ENCODE assay signal across 8 cellular contexts in genomic region chr18:23812566-23813440, GRCh38.
DNase-seq lines count a peak whose midpoint lies in the region; ATAC-seq and TF ChIP-seq lines count a peak whose summit lies in the region.

No MANE protein-coding gene starts in this region.

- peaks cover 35% of the 10 kb centered on the region for H3K4me1 ChIP-seq in OCI-LY3 (ENCODE audit: low read length)

- no peak for TF ChIP-seq POLR2A in erythroblast (IDR thresholded peaks at IDR 0.05; ENCODE audit: low read length)

- H3K9me3 Mint-ChIP-seq in stimulated activated memory B cell treated with anti-CD40 and anti-IgM and Interleukin-4, amounts not matched to agents 10 μg/mL and 1 μg/mL and 100 μg/mL, for 72 hours, result no peaks in the 10 kb centered on the region

- H3K36me3 ChIP-seq in OCI-LY3 (replicated peaks; ENCODE audit: low read depth, low read length) (no peaks in the 10 kb centered on the region), H7 (replicated peaks; ENCODE audit: control insufficient read depth, insufficient read depth, low read length) (no peaks in the 10 kb centered on the region)

- H3K4me2 ChIP-seq in OCI-LY3 (ENCODE audit: low read length), result no peak overlapping the region

- DNase-seq in AML-193 (lab: John Stamatoyannopoulos, UW) (peak; percentile 20 to 32), HFF-Myc (ENCODE audit: extremely low read depth, low read depth) (no peak), erythroblast (lab: John Stamatoyannopoulos, UW) (peak; percentile 31 to 60), renal cortical epithelial cell (ENCODE audit: low read depth) (peak; percentile 47), H7 (no peak)
- DNase-seq in stimulated activated CD4-positive, alpha-beta T cell treated with anti-CD3 and anti-CD28 coated beads, Interleukin-15, amount 100 ng/mL, for 24 hours, result no peak

- no peak overlapping the region for H3K27ac ChIP-seq in OCI-LY3 (ENCODE audit: low read length)

- H2AFZ ChIP-seq in OCI-LY3 (ENCODE audit: low read depth, low read length), result no peak overlapping the region

- peaks cover 25% of the 10 kb centered on the region for H3K4me1 Mint-ChIP-seq in stimulated activated memory B cell treated with anti-CD40 and anti-IgM and Interleukin-4, amounts not matched to agents 10 μg/mL and 1 μg/mL and 100 μg/mL, for 72 hours

- no peak overlapping the region for H3K9ac ChIP-seq in OCI-LY3 (ENCODE audit: low read length)

- peaks cover 10% of the 10 kb centered on the region for H3K27me3 Mint-ChIP-seq in stimulated activated memory B cell treated with anti-CD40 and anti-IgM and Interleukin-4, amounts not matched to agents 10 μg/mL and 1 μg/mL and 100 μg/mL, for 72 hours

- no peak overlapping the region for H3K4me3 Mint-ChIP-seq in stimulated activated memory B cell treated with anti-CD40 and anti-IgM and Interleukin-4, amounts not matched to agents 10 μg/mL and 1 μg/mL and 100 μg/mL, for 72 hours

- no peaks in the 10 kb centered on the region for H4K20me1 ChIP-seq in OCI-LY3 (ENCODE audit: insufficient read depth, low read length)

- no peak overlapping the region for H3K27ac Mint-ChIP-seq in stimulated activated memory B cell treated with anti-CD40 and anti-IgM and Interleukin-4, amounts not matched to agents 10 μg/mL and 1 μg/mL and 100 μg/mL, for 72 hours

- no peaks in the 10 kb centered on the region for H3K36me3 Mint-ChIP-seq in stimulated activated memory B cell treated with anti-CD40 and anti-IgM and Interleukin-4, amounts not matched to agents 10 μg/mL and 1 μg/mL and 100 μg/mL, for 72 hours

- no peak for ATAC-seq in stimulated activated memory B cell treated with anti-CD40 and anti-IgM and Interleukin-4, amounts not matched to agents 10 μg/mL and 1 μg/mL and 100 μg/mL, for 72 hours

- H3K27me3 ChIP-seq in OCI-LY3 (ENCODE audit: low read depth, low read length), result peaks cover 2% of the 10 kb centered on the region; the same call in 1 of the 2 replicates
- no peaks in the 10 kb centered on the region for H3K27me3 ChIP-seq in H7 (ENCODE audit: control insufficient read depth, insufficient read depth, low read length)

- H3K9me3 ChIP-seq in OCI-LY3 (ENCODE audit: insufficient read depth, low read length), result no peaks in the 10 kb centered on the region

- H3K4me3 ChIP-seq in HFF-Myc (replicated peaks; ENCODE audit: low read depth, low read length) (no peak overlapping the region), OCI-LY3 (ENCODE audit: low read length) (no peak overlapping the region), H7 (ENCODE audit: insufficient read depth, low read depth, low read length) (no peak overlapping the region)

- TF ChIP-seq CTCF in HFF-Myc (IDR thresholded peaks at IDR 0.05; ENCODE audit: low read depth, low read length, missing control alignments) (peak; percentile 31), OCI-LY3 (IDR thresholded peaks at IDR 0.05; ENCODE audit: low read depth, low read length) (peak; percentile 58)

- no peaks in the 10 kb centered on the region for H3K79me2 ChIP-seq in OCI-LY3 (ENCODE audit: low read length)

Comparison
In these comparisons a context has a peak if more than half of its experiments do, and no peak if none do; other contexts are left out.
1. DNase-seq: peak in AML-193 (2 of 2), erythroblast (2 of 2) and renal cortical epithelial cell (single experiment); none in HFF-Myc (single experiment), stimulated activated CD4-positive, alpha-beta T cell treated with anti-CD3 and anti-CD28 coated beads, Interleukin-15, amount 100 ng/mL, for 24 hours (single experiment) and H7 (single experiment).